Comparison of ENCODE assay signal across 20 cellular contexts in the genomic region with DNA sequence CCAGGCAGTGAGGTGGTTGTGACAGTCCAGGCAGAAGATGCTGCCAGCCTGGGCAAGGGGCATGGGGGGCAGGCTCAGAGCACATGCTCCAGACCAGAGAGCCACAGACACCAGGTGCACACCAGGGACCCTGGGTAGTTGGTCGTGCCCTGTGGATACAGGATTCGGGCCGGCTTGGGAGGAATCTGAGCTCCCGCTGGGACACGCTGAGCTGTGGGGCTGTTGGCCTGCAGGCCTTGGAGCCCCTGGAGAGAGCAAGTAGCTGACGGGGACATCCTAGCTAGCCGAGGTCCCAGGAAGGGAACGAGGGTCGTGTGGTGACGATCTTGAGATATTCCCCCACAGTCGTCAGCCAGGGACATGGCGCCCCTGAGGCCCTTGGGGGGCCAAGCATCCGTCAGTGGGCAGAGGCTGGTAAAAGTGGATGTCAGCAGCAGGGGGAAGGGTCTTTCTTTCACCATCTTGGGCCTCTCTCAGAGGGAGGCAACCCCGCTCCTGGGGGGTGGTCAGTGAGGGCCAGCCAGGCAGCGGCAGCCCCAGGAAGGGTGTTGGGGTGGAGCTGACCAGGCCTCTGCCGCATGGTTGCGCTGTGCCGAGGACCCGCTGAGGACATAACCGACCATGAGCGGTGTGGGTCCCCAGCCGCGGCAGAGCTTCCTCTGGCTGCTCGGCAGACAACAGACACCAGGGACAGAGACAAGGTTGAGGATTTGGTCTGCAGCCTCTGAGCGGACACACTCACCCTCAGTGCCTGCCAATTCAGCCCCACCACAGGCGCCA. TPM values are rescaled to one million over a fixed set of nuclear protein-coding genes. Genes with fewer than 3 reads are reported as not detected.
DNase-seq lines count a peak whose midpoint lies in the region; ATAC-seq, FAIRE-seq and TF ChIP-seq lines count a peak whose summit lies in the region.
"Had no signal": no experiment of that assay in that cellular context is flagged by ENCODE, and none has a peak within 500 bp of the region (broad histone marks: within the 10 kb centered on the region; RNA-seq: fewer than 3 reads in every experiment).

No MANE protein-coding gene starts in this region.

- no peak overlapping the region for H3K14ac ChIP-seq in IMR-90 (replicated peaks; ENCODE audit: low read depth, low read length)
- H3K14ac ChIP-seq in H1 (ENCODE audit: insufficient read length): no peak overlapping the region
- no peak overlapping the region for H3K14ac ChIP-seq in neuronal stem cell (ENCODE audit: low read length)

- 87% methylated on average over 14 of the region's 26 CpGs; no CpG with 5 or more reads in 1 of the 2 experiments for WGBS in IMR-90 (ENCODE audit: extremely low coverage in 2 of 2, insufficient read length in 1 of 2), 2 experiments
- WGBS in H1 (ENCODE audit: extremely low coverage in 1 of 2, insufficient coverage in 1 of 2, insufficient read length in 1 of 2, insufficient replicate concordance in 2 of 2, low coverage in 1 of 2, low lambda C conversion rate in 2 of 2, missing lambda C conversion rate in 1 of 2), 2 experiments: 91% methylated on average over 25 of the region's 26 CpGs; no CpG with 5 or more reads in 1 of the 2 experiments
- no CpG with 5 or more reads among the region's 26 CpGs for WGBS in neuronal stem cell (ENCODE audit: extremely low coverage in 2 of 2, insufficient read length in 2 of 2, insufficient replicate concordance in 1 of 2), 2 donors

- no peak for FAIRE-seq in H1 (lab: Jason Lieb, UNC)
- FAIRE-seq: G401.6, GM12892, GM19239, H54 had no signal

- POLR2A ChIA-PET in IMR-90 (lab: Charles Lee; ENCODE audit: unreplicated experiment): no interaction called here
- POLR2A ChIA-PET in H1 (lab: Charles Lee; ENCODE audit: partially characterized antibody): interaction anchor here (0.9 to 1.4 kb wide), 2 partner anchors 21 to 44 kb away, joined by 3 to 4 read pairs; a partner anchor contains a TSS
- POLR2A ChIA-PET in WTC11 (lab: Charles Lee): no interaction called here

- no TSS peak for BruUV-seq in IMR-90 (replicated peaks; lab: Mats Ljungman, UMichigan)

- H3K18ac ChIP-seq in IMR-90 (ENCODE audit: low read depth, low read length) (no peak overlapping the region), H1 (ENCODE audit: extremely low read depth, low read length) (no peak overlapping the region), neuronal stem cell (ENCODE audit: low read length) (peak overlapping the region; percentile 89)

- no peak for TF ChIP-seq EP300 in H1 (IDR thresholded peaks at IDR 0.05; ENCODE audit: borderline replicate concordance in 1 of 2, low read depth in 2 of 2, low read length in 2 of 2)

- H3K79me1 ChIP-seq in IMR-90 (ENCODE audit: low read depth in 1 of 2, low read length in 2 of 2) (no peaks in the 10 kb centered on the region), H1 (ENCODE audit: low read depth, low read length) (no peaks in the 10 kb centered on the region), neuronal stem cell (ENCODE audit: low read depth, low read length) (no peaks in the 10 kb centered on the region)

- H3K4me2 ChIP-seq in IMR-90 (ENCODE audit: low read depth, low read length) (no peak overlapping the region), H1 (ENCODE audit: insufficient read depth in 1 of 2, low read depth in 2 of 2, low read length in 2 of 2) (no peak overlapping the region), neuronal stem cell (ENCODE audit: insufficient read depth, low read length, poor library complexity, severe bottlenecking) (no peak overlapping the region)
- H3K4me2 ChIP-seq: GM23338 had no signal

- H3K9ac ChIP-seq in IMR-90 (ENCODE audit: low read depth, low read length) (no peak overlapping the region), H1 (replicated peaks in 1 of 4; ENCODE audit: extremely low read depth in 1 of 4, low read depth in 3 of 4, low read length in 3 of 4) (no peak overlapping the region), neuronal stem cell (ENCODE audit: low read depth, low read length, poor library complexity) (no peak overlapping the region)

- H3K56ac ChIP-seq in IMR-90 (ENCODE audit: extremely low read depth, insufficient read depth, low read length): no peak overlapping the region
- H3K56ac ChIP-seq in H1 (replicated peaks; ENCODE audit: insufficient read length, low read depth, low read length): no peak overlapping the region

- H2BK120ac ChIP-seq in IMR-90 (ENCODE audit: low read depth, low read length) (no peak overlapping the region), H1 (replicated peaks; ENCODE audit: low read depth, low read length) (no peak overlapping the region), neuronal stem cell (ENCODE audit: low read depth, low read length) (no peak overlapping the region)

- H3K4me3 Mint-ChIP-seq in mesothelial cell of epicardium: no peak overlapping the region
- no peak overlapping the region for H3K4me3 Mint-ChIP-seq in WTC11
- H3K4me3 Mint-ChIP-seq: CD4-positive, alpha-beta memory T cell; GM23338 had no signal

- H4K91ac ChIP-seq in IMR-90 (ENCODE audit: insufficient read depth, low read depth, low read length) (no peak overlapping the region), H1 (replicated peaks; ENCODE audit: insufficient read length, low read length) (peak overlapping the region; percentile 13), neuronal stem cell (ENCODE audit: low read depth, low read length, poor library complexity) (no peak overlapping the region)

- H3K36me3 Mint-ChIP-seq in mesothelial cell of epicardium (no peaks in the 10 kb centered on the region), WTC11 (no peaks in the 10 kb centered on the region)
- H3K36me3 Mint-ChIP-seq: CD4-positive, alpha-beta memory T cell had no signal

- no peak overlapping the region for H2BK12ac ChIP-seq in H1 (ENCODE audit: low read depth, low read length)
- H2BK12ac ChIP-seq in neuronal stem cell (ENCODE audit: low read length): no peak overlapping the region

- H3K23ac ChIP-seq in IMR-90 (ENCODE audit: low read depth, low read length) (no peak overlapping the region), H1 (ENCODE audit: insufficient read length) (no peak overlapping the region), neuronal stem cell (ENCODE audit: low read depth, low read length, poor library complexity) (peak overlapping the region; percentile 56)

- H2AFZ ChIP-seq in IMR-90 (replicated peaks; ENCODE audit: low read length, poor library complexity) (peak overlapping the region; percentile 41), H1 (ENCODE audit: low read length) (no peak overlapping the region), neuronal stem cell (ENCODE audit: low read length) (no peak overlapping the region)
- H2AFZ ChIP-seq: GM23338 had no signal

- H3K23me2 ChIP-seq in H1 (ENCODE audit: low read depth, low read length): no peaks in the 10 kb centered on the region

- H3K27ac ChIP-seq in IMR-90 (ENCODE audit: insufficient read depth, low read length): no peak overlapping the region
- no peak overlapping the region; the same call in 1 of the 2 replicates for H3K27ac ChIP-seq in H1 (ENCODE audit: low read depth, low read length)
- H3K27ac ChIP-seq in neuronal stem cell (replicated peaks; ENCODE audit: low read length): no peak overlapping the region

- H3K27me3 ChIP-seq in IMR-90 (ENCODE audit: control insufficient read depth, insufficient read depth, low read length) (peaks cover 22% of the 10 kb centered on the region), H1 (replicated peaks in 1 of 4; ENCODE audit: control insufficient read depth in 3 of 4, extremely low read depth in 1 of 4, insufficient read depth in 3 of 4, low read length in 3 of 4) (peaks cover 0 to 13% (median 4%) of the 10 kb centered on the region in 4 experiments; a peak in 3 of 7 replicates), neuronal stem cell (ENCODE audit: control insufficient read depth in 3 of 3, insufficient read depth in 3 of 3, low read depth in 1 of 3, low read length in 3 of 3) (peaks cover 0 to 44% (median 2%) of the 10 kb centered on the region in 3 experiments)

- H4K20me1 ChIP-seq in IMR-90 (ENCODE audit: insufficient read depth, low read length): no peaks in the 10 kb centered on the region
- no peaks in the 10 kb centered on the region for H4K20me1 ChIP-seq in H1 (replicated peaks in 1 of 2; ENCODE audit: control insufficient read depth in 1 of 2, insufficient read depth in 2 of 2, low read length in 2 of 2)

- no peak overlapping the region for H2AK5ac ChIP-seq in IMR-90 (ENCODE audit: low read depth, low read length)
- H2AK5ac ChIP-seq in H1 (ENCODE audit: low read depth, low read length): no peak overlapping the region
- H2AK5ac ChIP-seq in neuronal stem cell (ENCODE audit: low read depth, low read length): peak overlapping the region; percentile 92

- H3K9me3 ChIP-seq in IMR-90 (ENCODE audit: control insufficient read depth, insufficient read depth, low read length) (no peaks in the 10 kb centered on the region), H1 (ENCODE audit: insufficient read depth in 2 of 2, low read depth in 1 of 2, low read length in 1 of 2) (no peaks in the 10 kb centered on the region), neuronal stem cell (replicated peaks in 1 of 2; ENCODE audit: control insufficient read depth in 2 of 2, insufficient read depth in 1 of 2, low read depth in 1 of 2, low read length in 2 of 2) (no peaks in the 10 kb centered on the region)
- H3K9me3 ChIP-seq: HAP-1 had no signal

- H3K4me1 ChIP-seq in IMR-90 (ENCODE audit: control insufficient read depth, insufficient read depth, low read length) (peaks cover 2% of the 10 kb centered on the region; the same call in 1 of the 2 replicates), H1 (replicated peaks in 1 of 4; ENCODE audit: control insufficient read depth in 3 of 4, insufficient read depth in 4 of 4, low read length in 3 of 4) (peaks cover 0 to 18% (median 9%) of the 10 kb centered on the region in 4 experiments; a peak in 6 of 7 replicates), neuronal stem cell (ENCODE audit: control insufficient read depth in 2 of 2, insufficient read depth in 1 of 2, low read depth in 1 of 2, low read length in 2 of 2) (peaks cover 30 to 35% of the 10 kb centered on the region in 2 donors)
- H3K4me1 ChIP-seq: HAP-1 had no signal

- H3K4me1 Mint-ChIP-seq in mesothelial cell of epicardium (peaks cover 49% of the 10 kb centered on the region), WTC11 (peaks cover 11% of the 10 kb centered on the region)

- DNase-seq in IMR-90 (no peak), H1 (ENCODE audit: low read depth in 1 of 2, low spot score in 2 of 2) (no peak), mesothelial cell of epicardium (ENCODE audit: low spot score in 2 of 2, unreplicated experiment in 2 of 2) (no peak), neuronal stem cell (ENCODE audit: low spot score) (no peak), WTC11 (ENCODE audit: low spot score) (no peak), D341Med (ENCODE audit: low spot score) (no peak), SKM-1 treated with dmso at 0.1 percent for 144 hours (lab: John Stamatoyannopoulos, UW; ENCODE audit: unreplicated experiment) (no peak)
- DNase-seq: C1 segment of cervical spinal cord, Calu3, COR-L47, DMS153, DND-41 had no signal

- peak overlapping the region; percentile 57 for H3K27ac Mint-ChIP-seq in mesothelial cell of epicardium
- no peak overlapping the region for H3K27ac Mint-ChIP-seq in WTC11
- H3K27ac Mint-ChIP-seq: CD4-positive, alpha-beta memory T cell; GM23338 had no signal

- H3K79me2 ChIP-seq in H1 (ENCODE audit: control insufficient read depth in 1 of 2, insufficient read depth in 2 of 2, low read length in 2 of 2): no peaks in the 10 kb centered on the region

- no peak for TF ChIP-seq RAD21 in IMR-90 (IDR thresholded peaks at IDR 0.05; ENCODE audit: low read length)
- no peak for TF ChIP-seq RAD21 in H1 (IDR thresholded peaks at IDR 0.05 in 1 of 2, conservative IDR thresholded peaks at IDR 0.05 in 1 of 2; ENCODE audit: low read depth in 2 of 2, low read length in 2 of 2)

- H3K4me3 ChIP-seq in IMR-90 (ENCODE audit: insufficient read depth, low read depth, low read length) (no peak overlapping the region), H1 (ENCODE audit: extremely low read depth in 1 of 4, insufficient read depth in 2 of 4, low read depth in 3 of 4, low read length in 4 of 4) (no peak overlapping the region), neuronal stem cell (ENCODE audit: low read length in 2 of 2) (no peak overlapping the region)
- H3K4me3 ChIP-seq: GM23338, HAP-1 had no signal

- H3K36me3 ChIP-seq in IMR-90 (ENCODE audit: control insufficient read depth, insufficient read depth, low read length): no peaks in the 10 kb centered on the region
- H3K36me3 ChIP-seq in H1 (ENCODE audit: control insufficient read depth in 2 of 4, insufficient read depth in 4 of 4, low read length in 3 of 4): no peaks in the 10 kb centered on the region
- no peaks in the 10 kb centered on the region for H3K36me3 ChIP-seq in neuronal stem cell (replicated peaks in 1 of 2; ENCODE audit: control insufficient read depth in 2 of 2, insufficient read depth in 2 of 2, low read length in 2 of 2)
- H3K36me3 ChIP-seq: HAP-1 had no signal

- no peak for TF ChIP-seq POLR2A in IMR-90 (IDR thresholded peaks at IDR 0.05; ENCODE audit: low read depth, low read length)
- no peak for TF ChIP-seq POLR2A in H1 (IDR thresholded peaks at IDR 0.05; ENCODE audit: control extremely low read depth in 1 of 2, low read depth in 2 of 2, low read length in 2 of 2)

- in situ Hi-C loops in IMR-90 (cut with MboI; ENCODE audit: low sequenced_read_pairs): no loop called here

- H2AK9ac ChIP-seq in IMR-90 (replicated peaks; ENCODE audit: low read depth, low read length, poor library complexity): peak overlapping the region; percentile 55

- no peaks in the 10 kb centered on the region for H3K9me1 ChIP-seq in IMR-90 (ENCODE audit: insufficient read depth, low read length)

- H2BK5ac ChIP-seq in IMR-90 (ENCODE audit: low read depth, low read length, poor library complexity, severe bottlenecking) (no peak overlapping the region), H1 (ENCODE audit: low read depth, low read length) (no peak overlapping the region), neuronal stem cell (ENCODE audit: low read length) (peak overlapping the region; percentile 27)

- TF ChIP-seq CTCF in IMR-90 (conservative IDR thresholded peaks at IDR 0.05; ENCODE audit: low read depth, low read length) (no peak), H1 (IDR thresholded peaks at IDR 0.05; ENCODE audit: control extremely low read depth in 1 of 3, insufficient read depth in 1 of 3, low read depth in 1 of 3, low read length in 3 of 3) (no peak), mesothelial cell of epicardium (IDR thresholded peaks at IDR 0.05; ENCODE audit: unreplicated experiment) (no peak), WTC11 (IDR thresholded peaks at IDR 0.05) (no peak)

- dilution Hi-C loops in IMR-90 (cut with HindIII; ENCODE audit: low sequenced_read_pairs, unreplicated experiment): no loop called here

- no peak overlapping the region for H2BK20ac ChIP-seq in IMR-90 (ENCODE audit: low read depth, low read length)
- no peak overlapping the region for H2BK20ac ChIP-seq in H1 (ENCODE audit: low read length)

- H4K8ac ChIP-seq in IMR-90 (ENCODE audit: low read depth in 2 of 2, low read length in 2 of 2): no peak overlapping the region
- no peak overlapping the region; the same call in 1 of the 2 replicates for H4K8ac ChIP-seq in H1 (ENCODE audit: extremely low read depth, insufficient read depth, low read length)
- H4K8ac ChIP-seq in neuronal stem cell (ENCODE audit: low read depth, low read length): no peak overlapping the region

- H3K4ac ChIP-seq in IMR-90 (ENCODE audit: low read depth, low read length): no peak overlapping the region
- H3K4ac ChIP-seq in H1 (replicated peaks; ENCODE audit: insufficient read length, low read depth, low read length): no peak overlapping the region
- H3K4ac ChIP-seq in neuronal stem cell (ENCODE audit: low read length): no peak overlapping the region

- intact Hi-C loops in IMR-90 (cut with micrococcal nuclease): no loop called here

- ATAC-seq in IMR-90 (ENCODE audit: low read depth): no peak
- no peak for ATAC-seq in GM18502 (IDR thresholded peaks at IDR 0.05; ENCODE audit: poor library complexity, unreplicated experiment)
- ATAC-seq in WTC11: no peak
- ATAC-seq: GM23338 had no signal

- H2BK15ac ChIP-seq in IMR-90 (ENCODE audit: low read depth, low read length): no peak overlapping the region
- H2BK15ac ChIP-seq in H1 (ENCODE audit: low read length): peak overlapping the region; percentile 29; the same call in 1 of the 2 replicates
- H2BK15ac ChIP-seq in neuronal stem cell (ENCODE audit: low read length): peak overlapping the region; percentile 77

- no peak overlapping the region for H4K5ac ChIP-seq in IMR-90 (ENCODE audit: low read depth, low read length)
- H4K5ac ChIP-seq in H1 (ENCODE audit: insufficient read length, low read depth, low read length): no peak overlapping the region

- H3K27me3 Mint-ChIP-seq in mesothelial cell of epicardium (ENCODE audit: low read depth): no peaks in the 10 kb centered on the region
- H3K27me3 Mint-ChIP-seq in WTC11 (ENCODE audit: low read depth): peaks cover 41% of the 10 kb centered on the region
- H3K27me3 Mint-ChIP-seq: CD4-positive, alpha-beta memory T cell had no signal

- H3K9me3 Mint-ChIP-seq in mesothelial cell of epicardium (no peaks in the 10 kb centered on the region), WTC11 (no peaks in the 10 kb centered on the region)
- H3K9me3 Mint-ChIP-seq: GM23338 had no signal

- CTCF ChIA-PET in IMR-90 (lab: Yijun Ruan, JAX): no interaction called here
- CTCF ChIA-PET in H1 (lab: Charles Lee; ENCODE audit: partially characterized antibody): interaction anchor here (0.6 kb wide), 1 partner anchor 68 kb away, joined by 3 read pairs; no protein-coding TSS in a partner anchor
- CTCF ChIA-PET in WTC11 (lab: Charles Lee): interaction anchor here (1.4 kb wide), 1 partner anchor 310 kb away, joined by 3 read pairs; no protein-coding TSS in a partner anchor

RNA-seq across cellular contexts. Expression of a gene that starts 44.0 kb away (rescaled TPM):
- 1.6 and 2.2 TPM in 2 replicates for total RNA-seq in IMR-90 (2012; rRNA removed)
- 3.0 and 3.7 TPM in 2 replicates for polyA plus RNA-seq in IMR-90 (2012; rRNA removed)
- 3.6 and 6.4 TPM in 2 replicates for polyA plus RNA-seq in IMR-90 (2012; cell fraction: cytosol; rRNA removed)
- polyA plus RNA-seq in IMR-90 (2012; cell fraction: nucleus; rRNA removed; ENCODE audit: low replicate concordance): 5.3 and 8.9 TPM in 2 replicates
- total RNA-seq in H1 (2021; fragmentation: NEBNext Ultra II Directional; extraction: Animal tissue kit (Norgen Biotek cat#: 25700)): 12.8 and 16.2 TPM in 2 replicates
- 14.1 and 21.8 TPM in 2 replicates for polyA plus RNA-seq in H1 (2011; rRNA removed)
- polyA plus RNA-seq in H1 (2011; cell fraction: cytosol; rRNA removed): 13.5 TPM
- 19.1 TPM for polyA plus RNA-seq in H1 (2011; cell fraction: nucleus; rRNA removed)
- polyA plus RNA-seq in H1 (2012, experiment 1 of 2): 5.5 to 12.0 TPM (median 10.3 TPM) in 4 replicates
- polyA plus RNA-seq in H1 (2012, experiment 2 of 2): 12.8 TPM
- 12.8 TPM for polyA plus RNA-seq in H1 (2013, experiment 1 of 2)
- 10.8 TPM for polyA plus RNA-seq in H1 (2013, experiment 2 of 2)
- polyA minus RNA-seq in H1 (2011; rRNA and poly(A)+ RNA removed): 1.7 and 2.9 TPM in 2 replicates
- 16.9 TPM for polyA minus RNA-seq in H1 (2011; cell fraction: cytosol; rRNA and poly(A)+ RNA removed)
- polyA minus RNA-seq in H1 (2011; cell fraction: nucleus; rRNA and poly(A)+ RNA removed): 23.8 TPM
- 132 to 148 TPM (median 146 TPM) in 3 replicates for total RNA-seq in mesothelial cell of epicardium
- polyA plus RNA-seq in neuronal stem cell (2013, experiment 1 of 2): 45.4 TPM
- polyA plus RNA-seq in neuronal stem cell (2013, experiment 2 of 2): 48.3 TPM
- total RNA-seq in WTC11 (2021): 25.0 to 35.0 TPM (median 32.4 TPM) in 3 replicates
